Comparison of ENCODE assay signal across 20 cellular contexts in genomic region chr19:839146-839872, GRCh38. TPM values are rescaled to one million over a fixed set of nuclear protein-coding genes. Genes with fewer than 3 reads are reported as not detected.
"Had no signal": no experiment of that assay in that cellular context is flagged by ENCODE, and none has a peak within 500 bp of the region (broad histone marks: within the 10 kb centered on the region; RNA-seq: fewer than 3 reads in every experiment).

No MANE protein-coding gene starts in this region.

- H3K27ac ChIP-seq: adrenal gland, colonic mucosa, heart left ventricle, suprapubic skin had no signal

- H3K4me3 ChIP-seq: adrenal gland, colonic mucosa, heart left ventricle, suprapubic skin had no signal

- H3K36me3 ChIP-seq: adrenal gland, colonic mucosa, heart left ventricle, suprapubic skin had no signal

- H3K4me3 Mint-ChIP-seq: activated CD4-positive, alpha-beta T cell treated with anti-CD3 and anti-CD28 coated beads, Interleukin-2, amount 10 ng/mL, durations not matched to agents 7 days and 5 days; memory B cell; nephron progenitor cell; T-helper 1 cell treated with Interleukin-12 subunit alpha and Interleukin-12 subunit beta and Interleukin-4 antibody, amounts not matched to agents 30 μg/mL and 1 μg/mL, for 36 hours; type B pancreatic cell had no signal

- H3K9me3 Mint-ChIP-seq: nephron progenitor cell; T-helper 1 cell treated with Interleukin-12 subunit alpha and Interleukin-12 subunit beta and Interleukin-4 antibody, amounts not matched to agents 30 μg/mL and 1 μg/mL, for 36 hours; type B pancreatic cell had no signal

- H3K27ac Mint-ChIP-seq: activated CD4-positive, alpha-beta T cell treated with anti-CD3 and anti-CD28 coated beads, Interleukin-2, amount 10 ng/mL, durations not matched to agents 7 days and 5 days; memory B cell; nephron progenitor cell; T-helper 1 cell treated with Interleukin-12 subunit alpha and Interleukin-12 subunit beta and Interleukin-4 antibody, amounts not matched to agents 30 μg/mL and 1 μg/mL, for 36 hours; type B pancreatic cell had no signal

- H3K9me3 ChIP-seq: adrenal gland, colonic mucosa, heart left ventricle, suprapubic skin had no signal

- H3K4me1 Mint-ChIP-seq: activated CD4-positive, alpha-beta T cell treated with anti-CD3 and anti-CD28 coated beads, Interleukin-2, amount 10 ng/mL, durations not matched to agents 7 days and 5 days had no signal

- DNase-seq: activated CD4-positive, alpha-beta T cell treated with anti-CD3 and anti-CD28 coated beads, Interleukin-2, amount 10 ng/mL, durations not matched to agents 7 days and 5 days; activated CD4-positive, CD25-positive, alpha-beta regulatory T cell; activated CD8-positive, alpha-beta memory T cell treated with anti-CD3 and anti-CD28 coated beads for 24 hours; activated naive CD4-positive, alpha-beta T cell treated with anti-CD3 and anti-CD28 coated beads, Interleukin-2, amount 50 U/mL, for 16 hours; adrenal gland; caudate nucleus; colonic mucosa; effector CD4-positive, alpha-beta T cell; heart left ventricle; nephron progenitor cell; stimulated activated CD4-positive, alpha-beta T cell treated with anti-CD3 and anti-CD28 coated beads, Interleukin-12 subunit alpha, Interleukin-12 subunit beta, amount 100 ng/mL, for 4 hours; stimulated activated naive CD4-positive, alpha-beta T cell had no signal

RNA-seq across cellular contexts. Expression of gene PRTN3, which starts 1.5 kb away (rescaled TPM):
- total RNA-seq: activated CD4-positive, alpha-beta T cell treated with anti-CD3 and anti-CD28 coated beads, Interleukin-2, amount 10 ng/mL, durations not matched to agents 7 days and 5 days; colonic mucosa; endothelial cell of umbilical vein; osteoblast; pulmonary artery endothelial cell; suprapubic skin had no signal
- polyA plus RNA-seq: endothelial cell of umbilical vein had no signal

RNA-seq across cellular contexts. Expression of gene AZU1, which starts 11.7 kb away (rescaled TPM):
- total RNA-seq: activated CD4-positive, alpha-beta T cell treated with anti-CD3 and anti-CD28 coated beads, Interleukin-2, amount 10 ng/mL, durations not matched to agents 7 days and 5 days; endothelial cell of umbilical vein; osteoblast; pulmonary artery endothelial cell had no signal

RNA-seq across cellular contexts. Expression of gene ELANE, which starts 12.8 kb away (rescaled TPM):
- total RNA-seq: activated CD4-positive, alpha-beta T cell treated with anti-CD3 and anti-CD28 coated beads, Interleukin-2, amount 10 ng/mL, durations not matched to agents 7 days and 5 days; colonic mucosa; endothelial cell of umbilical vein; frontal cortex; pulmonary artery endothelial cell had no signal
- polyA plus RNA-seq: endothelial cell of umbilical vein had no signal

RNA-seq across cellular contexts. Expression of gene PLPPR3, which starts 17.6 kb away (rescaled TPM):
- total RNA-seq: activated CD4-positive, alpha-beta T cell treated with anti-CD3 and anti-CD28 coated beads, Interleukin-2, amount 10 ng/mL, durations not matched to agents 7 days and 5 days; suprapubic skin had no signal
- polyA plus RNA-seq: heart left ventricle had no signal
